12 cellular contexts compared by ENCODE assay signal in genomic region chr7:140049339-140050024, GRCh38. TPM values are rescaled to one million over a fixed set of nuclear protein-coding genes. Genes with fewer than 3 reads are reported as not detected.
DNase-seq lines count a peak whose midpoint lies in the region; ATAC-seq, FAIRE-seq and TF ChIP-seq lines count a peak whose summit lies in the region.
"Had no signal": no experiment of that assay in that cellular context is flagged by ENCODE, and none has a peak within 500 bp of the region (broad histone marks: within the 10 kb centered on the region; RNA-seq: fewer than 3 reads in every experiment).

No MANE protein-coding gene starts in this region.

- no peak for TF ChIP-seq RAD21 in K562 (CRISPR knock-in tag; conservative IDR thresholded peaks at IDR 0.05 in 1 of 2, IDR thresholded peaks at IDR 0.05 in 1 of 2)

- H3K9me2 ChIP-seq in MM.1S (replicated peaks; ENCODE audit: insufficient read depth, low read length) = no peaks in the 10 kb centered on the region

- peaks cover 25% of the 10 kb centered on the region for H3K4me1 Mint-ChIP-seq in activated T-cell treated with anti-CD3 and anti-CD28 coated beads, Interleukin-2, amount 50 U/mL, for 4 hours (ENCODE audit: low read depth)
- H3K4me1 Mint-ChIP-seq: H9, mesothelial cell of epicardium had no signal

- POLR2A ChIA-PET in K562 (lab: Yijun Ruan, JAX) = interaction anchor here (0.6 to 1.0 kb wide), 4 partner anchors 10 to 231 kb away, joined by 4 to 5 read pairs (median 4); no protein-coding TSS in a partner anchor

- H3K27ac ChIP-seq in MM.1S (ENCODE audit: low read length) (peak overlapping the region; percentile 5; the same call in 1 of the 2 replicates), K562 (ENCODE audit: extremely low read depth, low read depth, low read length) (no peak overlapping the region), left lung (peak overlapping the region in 1 of 2 donors; percentile 45)
- H3K27ac ChIP-seq: vagina had no signal

- H3F3A ChIP-seq in MM.1S (ENCODE audit: insufficient read depth, low read length) = peaks cover 22% of the 10 kb centered on the region; the same call in 1 of the 2 replicates

- no TSS peak for BruUV-seq in K562 (replicated peaks; lab: Mats Ljungman, UMichigan)

- TF ChIP-seq CTCF in MM.1S (IDR thresholded peaks at IDR 0.05; ENCODE audit: low read length) = no peak
- no peak for TF ChIP-seq CTCF in K562 (IDR thresholded peaks at IDR 0.05 in 2 of 3, conservative IDR thresholded peaks at IDR 0.05 in 1 of 3; ENCODE audit: insufficient read depth in 2 of 3, low read depth in 1 of 3, low read length in 3 of 3)
- no peak for TF ChIP-seq CTCF in left lung (IDR thresholded peaks at IDR 0.05)

- peaks cover 34% of the 10 kb centered on the region for H3K36me3 Mint-ChIP-seq in activated T-cell treated with anti-CD3 and anti-CD28 coated beads, Interleukin-2, amount 50 U/mL, for 4 hours (ENCODE audit: insufficient read depth)

- no peaks in the 10 kb centered on the region for H3K27me3 Mint-ChIP-seq in activated T-cell treated with anti-CD3 and anti-CD28 coated beads, Interleukin-2, amount 50 U/mL, for 4 hours (ENCODE audit: low read depth)

- intact Hi-C loops in K562 (cut with micrococcal nuclease) = loop anchor here (2.0 kb wide), 1 partner anchor 73 kb away; no protein-coding TSS in a partner anchor
- intact Hi-C loops in left lung (cut with DNase I) = no loop called here

- no peak for FAIRE-seq in K562 (lab: Jason Lieb, UNC)

- no peaks in the 10 kb centered on the region for H3K9me1 ChIP-seq in K562 (ENCODE audit: control insufficient read depth, insufficient read depth, low read length)

- WGBS in K562 (ENCODE audit: insufficient coverage, low coverage, missing lambda C conversion rate) = 69% methylated on average over 5 of the region's 5 CpGs

- no peak for TF ChIP-seq POLR2A in K562 (conservative IDR thresholded peaks at IDR 0.05)

- peak; percentile 54 for DNase-seq in A172 (ENCODE audit: low spot score)
- peak; percentile 76 for DNase-seq in MM.1S
- no peak for DNase-seq in K562 (ENCODE audit: extremely low read depth in 1 of 4, low spot score in 3 of 4)
- DNase-seq in left lung = no peak
- no peak for DNase-seq in DMS114 treated with DMSO at 0.1 percent for 48 hours (lab: John Stamatoyannopoulos, UW; ENCODE audit: unreplicated experiment)
- DNase-seq in activated T-cell treated with anti-CD3 and anti-CD28 coated beads, Interleukin-2, amount 50 U/mL, for 4 hours = no peak
- no peak for DNase-seq in HUDEP-2 (lab: John Stamatoyannopoulos, UW; ENCODE audit: unreplicated experiment in 76 of 76)
- DNase-seq in T-helper 1 cell = no peak
- DNase-seq: H9, head of caudate nucleus had no signal

- no peaks in the 10 kb centered on the region for H4K20me1 ChIP-seq in MM.1S (ENCODE audit: insufficient read depth, low read length)
- no peaks in the 10 kb centered on the region for H4K20me1 ChIP-seq in K562 (replicated peaks; ENCODE audit: control insufficient read depth, insufficient read depth, low read length)

- H3K36me3 ChIP-seq in MM.1S (replicated peaks; ENCODE audit: insufficient read depth, low read length) = no peaks in the 10 kb centered on the region
- peaks cover 39% of the 10 kb centered on the region; the same call in 2 of the 3 replicates for H3K36me3 ChIP-seq in K562 (ENCODE audit: control insufficient read depth, insufficient read depth, low read length)
- peaks cover 0 to 59% of the 10 kb centered on the region in 2 donors for H3K36me3 ChIP-seq in left lung

- H3K4me1 ChIP-seq in MM.1S (ENCODE audit: low read length) (peaks cover 30% of the 10 kb centered on the region), K562 (replicated peaks in 1 of 2; ENCODE audit: control insufficient read depth in 2 of 2, insufficient read depth in 2 of 2, low read length in 2 of 2) (peaks cover 0 to 8% of the 10 kb centered on the region in 2 experiments; a peak in 3 of 5 replicates), left lung (peaks cover 0 to 15% of the 10 kb centered on the region in 2 donors)
- H3K4me1 ChIP-seq: vagina had no signal

- H3K79me2 ChIP-seq in MM.1S (ENCODE audit: low read length) = no peaks in the 10 kb centered on the region
- H3K79me2 ChIP-seq in K562 (ENCODE audit: control insufficient read depth, insufficient read depth, low read length) = no peaks in the 10 kb centered on the region

- no peak for TF ChIP-seq EP300 in K562 (IDR thresholded peaks at IDR 0.05; ENCODE audit: low read length)

- H3K27me3 ChIP-seq in MM.1S (replicated peaks; ENCODE audit: insufficient read depth, low read length) (0 out of 2 replicates have a peak, but pooled peaks cover 6% of the 10 kb centered on the region), K562 (ENCODE audit: control insufficient read depth in 2 of 2, insufficient read depth in 2 of 2, low read length in 2 of 2) (no peaks in the 10 kb centered on the region), left lung (no peaks in the 10 kb centered on the region)
- H3K27me3 ChIP-seq: vagina had no signal

- H3K9me3 Mint-ChIP-seq in activated T-cell treated with anti-CD3 and anti-CD28 coated beads, Interleukin-2, amount 50 U/mL, for 4 hours = no peaks in the 10 kb centered on the region
- H3K9me3 Mint-ChIP-seq: H9, mesothelial cell of epicardium had no signal

- H3K4me3 ChIP-seq in MM.1S (ENCODE audit: low read length) (no peak overlapping the region), K562 (no peak overlapping the region), left lung (no peak overlapping the region)
- H3K4me3 ChIP-seq: vagina had no signal

- ATAC-seq in K562 (peak; percentile 47; the same call in 2 of the 3 replicates), left lung (peak; percentile 80)
- no peak for ATAC-seq in activated T-cell treated with anti-CD3 and anti-CD28 coated beads, Interleukin-2, amount 50 U/mL, for 4 hours

- no peak overlapping the region for H3K4me3 Mint-ChIP-seq in activated T-cell treated with anti-CD3 and anti-CD28 coated beads, Interleukin-2, amount 50 U/mL, for 4 hours
- H3K4me3 Mint-ChIP-seq: H9, mesothelial cell of epicardium had no signal

- H3K9me3 ChIP-seq in MM.1S (replicated peaks; ENCODE audit: insufficient read depth, low read length) = no peaks in the 10 kb centered on the region
- no peaks in the 10 kb centered on the region for H3K9me3 ChIP-seq in K562 (replicated peaks; ENCODE audit: control insufficient read depth, insufficient read depth, low read depth, low read length)
- H3K9me3 ChIP-seq in left lung = no peaks in the 10 kb centered on the region
- H3K9me3 ChIP-seq: vagina had no signal

- H3K4me2 ChIP-seq in MM.1S (ENCODE audit: low read depth, low read length) (peak overlapping the region; percentile 32), K562 (ENCODE audit: insufficient read depth, low read length) (no peak overlapping the region)

- in situ Hi-C loops in K562 (cut with MboI) = no loop called here

- H2AFZ ChIP-seq in MM.1S (ENCODE audit: low read length) (no peak overlapping the region), K562 (ENCODE audit: low read depth, low read length) (no peak overlapping the region)

- no peak overlapping the region for H3K9ac ChIP-seq in MM.1S (ENCODE audit: low read length)
- peak overlapping the region in 1 of 2 experiments; percentile 18; a peak in 1 of 4 replicates for H3K9ac ChIP-seq in K562 (ENCODE audit: insufficient read depth in 1 of 2, low read depth in 2 of 2, low read length in 2 of 2)

- CTCF ChIA-PET in K562 (lab: Yijun Ruan, JAX; ENCODE audit: low intra/inter-chr PET ratio) = no interaction called here

TF ChIP-seq in K562, 482 proteins besides CTCF, POLR2A, EP300 and RAD21 (continues in another document):
- TF ChIP-seq TBL1XR1 (IDR thresholded peaks at IDR 0.05; ENCODE audit: low read length in 2 of 2) = no peak
- peak; percentile 51 to 88; a peak in 2 of 4 replicates for TF ChIP-seq FOXA3 (CRISPR knock-in tag; conservative IDR thresholded peaks at IDR 0.05 in 1 of 2, IDR thresholded peaks at IDR 0.05 in 1 of 2)
- no peak for TF ChIP-seq BRCA1 (IDR thresholded peaks at IDR 0.05)
- TF ChIP-seq BRCA1 (CRISPR knock-in tag; IDR thresholded peaks at IDR 0.05) = 0 out of 2 replicates have a peak, but pooled peaks have one; percentile 40
- TF ChIP-seq SETDB1 (IDR thresholded peaks at IDR 0.05; ENCODE audit: low read length) = no peak
- TF ChIP-seq BCOR (IDR thresholded peaks at IDR 0.05) = no peak
- no peak for TF ChIP-seq CREB1 (IDR thresholded peaks at IDR 0.05)
- TF ChIP-seq CREB1 (CRISPR knock-in tag; IDR thresholded peaks at IDR 0.05) = no peak
- TF ChIP-seq ZC3H4 (CRISPR knock-in tag; IDR thresholded peaks at IDR 0.05; ENCODE audit: borderline replicate concordance) = no peak
- no peak for TF ChIP-seq ZNF561 (CRISPR knock-in tag; conservative IDR thresholded peaks at IDR 0.05)
- TF ChIP-seq TCF3 (CRISPR knock-in tag; IDR thresholded peaks at IDR 0.05) = peak; percentile 38; the same call in 1 of the 2 replicates
- 0 out of 2 replicates have a peak, but pooled peaks have one; percentile 27 for TF ChIP-seq CTBP1 (IDR thresholded peaks at IDR 0.05; ENCODE audit: borderline replicate concordance)

RNA-seq across cellular contexts. Expression of gene PARP12, which starts 13.3 kb away (rescaled TPM):
- 19.6 and 23.1 TPM in 2 replicates for total RNA-seq in A172 (2014; rRNA removed; shearing (Covaris generic))
- total RNA-seq in K562 (2011; cell fraction: chromatin; rRNA removed; ENCODE audit: low replicate concordance) = 109 and 119 TPM in 2 replicates
- 57.4 and 59.0 TPM in 2 replicates for total RNA-seq in K562 (2011; cell fraction: nucleolus; rRNA removed)
- 88.5 and 107 TPM in 2 replicates for total RNA-seq in K562 (2011; cell fraction: nucleoplasm; rRNA removed)
- total RNA-seq in K562 (2014; rRNA removed) = 20.4 and 25.7 TPM in 2 replicates
- total RNA-seq in K562 (2014; rRNA removed; fragmentation: Illumina TruSeq; extraction: Trizol) = 20.6 and 23.5 TPM in 2 replicates
- 22.1 and 23.4 TPM in 2 replicates for total RNA-seq in K562 (2015; rRNA removed; fragmentation: Illumina TruSeq; extraction: Trizol)
- 23.3 and 25.5 TPM in 2 replicates for total RNA-seq in K562 (2021)
- 35.6 and 40.4 TPM in 2 replicates for polyA plus RNA-seq in K562 (2011; rRNA removed)
- 26.6 and 44.3 TPM in 2 replicates for polyA plus RNA-seq in K562 (2011; cell fraction: cytosol; rRNA removed)
- 108 and 147 TPM in 2 replicates for polyA plus RNA-seq in K562 (2011; cell fraction: nucleus; rRNA removed)
- 18.4 and 26.4 TPM in 2 replicates for polyA plus RNA-seq in K562 (2012)
- polyA plus RNA-seq in K562 (2014; fragmentation: Illumina TruSeq; extraction: Trizol) = 24.7 and 27.7 TPM in 2 replicates
- polyA plus RNA-seq in K562 (2014; fragmentation: Nextera tagmentation; extraction: Ambion mirVana) = 1 to 10 TPM; 4.6 to 7.1 TPM
- 21.4 and 23.9 TPM in 2 replicates for polyA plus RNA-seq in K562 (2014; rRNA removed)
- polyA minus RNA-seq in K562 (2011; rRNA and poly(A)+ RNA removed) = 33.4 and 43.2 TPM in 2 replicates
- 21.9 and 24.1 TPM in 2 replicates for polyA minus RNA-seq in K562 (2011; cell fraction: cytosol; rRNA and poly(A)+ RNA removed)
- 31.2 and 37.2 TPM in 2 replicates for polyA minus RNA-seq in K562 (2011; cell fraction: nucleus; rRNA and poly(A)+ RNA removed)
- total RNA-seq in left lung = 10 to 100 TPM; 46.9 to 68.2 TPM
- 10 to 100 TPM; 13.6 to 18.6 (median 14.5) TPM for total RNA-seq in activated T-cell treated with anti-CD3 and anti-CD28 coated beads, Interleukin-2, amount 50 U/mL, for 4 hours

Comparison
In these comparisons a context has a peak if more than half of its experiments do, and no peak if none do; other contexts are left out.
1. DNase-seq: peak in A172 (single experiment) and MM.1S (single experiment); none in K562 (0 of 4), left lung (0 of 2), DMS114 treated with DMSO at 0.1 percent for 48 hours (single experiment), activated T-cell treated with anti-CD3 and anti-CD28 coated beads, Interleukin-2, amount 50 U/mL, for 4 hours (single experiment), HUDEP-2 (0 of 76) and T-helper 1 cell (0 of 5).
2. ATAC-seq: peak in K562 (single experiment) and left lung (single experiment); none in activated T-cell treated with anti-CD3 and anti-CD28 coated beads, Interleukin-2, amount 50 U/mL, for 4 hours (0 of 2).